8 cellular contexts compared by ENCODE assay signal in the genomic region with DNA sequence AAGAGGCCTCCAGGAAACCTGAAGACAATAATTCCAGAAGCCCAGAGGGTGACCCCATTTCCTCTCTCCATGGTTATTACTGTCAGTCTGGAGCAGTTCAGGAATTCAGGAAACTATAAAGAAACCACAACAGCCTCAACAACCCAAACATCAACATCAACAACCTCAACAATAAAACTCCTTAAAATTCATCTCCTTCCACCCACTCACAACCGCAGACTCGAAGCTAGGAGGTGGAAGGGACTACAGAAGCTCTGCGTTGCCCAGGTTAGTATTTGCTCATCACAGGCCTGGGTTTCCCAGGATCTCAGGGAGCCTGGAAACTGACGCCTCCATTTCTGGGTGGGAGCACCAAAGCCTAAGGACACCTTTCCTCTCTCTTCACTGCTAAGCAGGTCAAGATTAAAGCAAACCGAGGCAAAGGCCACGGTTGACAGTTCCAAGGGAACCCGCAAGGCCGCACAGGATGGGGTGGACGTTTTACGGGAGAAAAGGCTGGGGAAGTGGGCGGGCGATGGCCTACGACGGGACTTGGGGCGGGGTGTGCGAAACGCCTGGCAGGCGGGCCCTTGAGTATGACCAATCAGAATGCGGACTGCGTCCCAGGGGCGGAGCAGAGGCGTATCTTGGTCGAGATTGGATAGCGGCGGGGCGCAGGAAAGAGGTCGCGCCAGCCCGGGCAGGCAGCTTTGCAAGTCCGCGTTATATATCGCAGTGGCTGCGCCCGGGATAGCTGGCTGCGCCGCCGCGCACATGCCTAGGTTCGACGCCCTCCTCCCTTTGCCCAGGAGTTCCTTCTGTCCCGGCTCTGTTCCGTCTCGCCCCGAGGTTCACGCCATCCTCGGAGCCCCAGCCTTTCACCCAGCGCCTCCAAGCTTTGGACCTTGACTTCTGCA. TPM values are rescaled to one million over a fixed set of nuclear protein-coding genes. Genes with fewer than 3 reads are reported as not detected.
DNase-seq lines count a peak whose midpoint lies in the region; ATAC-seq and TF ChIP-seq lines count a peak whose summit lies in the region.

ELOVL3 (plus strand) TSS at position 654 of the 896 bp plus-strand sequence. CDS start 250 bp downstream, outside the sequence.

- H3K27ac ChIP-seq in OCI-LY1 (ENCODE audit: low read depth, low read length, poor library complexity, severe bottlenecking) (no peak within 1 kb of the TSS), esophagus muscularis mucosa (replicated peaks in 1 of 4) (peak within 1 kb of the TSS; percentile 53 to 76 (median 70))

- no peak for TF ChIP-seq POLR2A in esophagus muscularis mucosa (IDR thresholded peaks at IDR 0.05; ENCODE audit: low read depth)

- H3F3A ChIP-seq in OCI-LY1 (ENCODE audit: insufficient read depth, low read length), result no peaks in the 10 kb centered on the region

- intact Hi-C loops in esophagus muscularis mucosa (cut with DNase I), result loop anchor here (5.0 kb wide), 1 partner anchor 59 kb away; no protein-coding TSS in a partner anchor

- TF ChIP-seq EP300 in esophagus muscularis mucosa (IDR thresholded peaks at IDR 0.05), result no peak

- H3K9me3 ChIP-seq in OCI-LY1 (ENCODE audit: low read length), result no peaks in the 10 kb centered on the region
- no peaks in the 10 kb centered on the region for H3K9me3 ChIP-seq in esophagus muscularis mucosa

- no peak within 1 kb of the TSS for H2AFZ ChIP-seq in OCI-LY1 (ENCODE audit: low read length)

- H3K27me3 ChIP-seq in OCI-LY1 (ENCODE audit: insufficient read depth, low read length), result no peaks in the 10 kb centered on the region
- H3K27me3 ChIP-seq in esophagus muscularis mucosa, result peaks cover 4 to 35% (median 8%) of the 10 kb centered on the region in 4 donors

- peak; percentile 84 for ATAC-seq in GM19324 (IDR thresholded peaks at IDR 0.05; ENCODE audit: low FRiP score, unreplicated experiment)
- peak; percentile 76 for ATAC-seq in HG03469 (IDR thresholded peaks at IDR 0.05; ENCODE audit: unreplicated experiment)

- H3K9ac ChIP-seq in OCI-LY1 (ENCODE audit: low read length), result peak within 1 kb of the TSS; percentile 32; the same call in 1 of the 2 replicates

- H3K36me3 ChIP-seq in OCI-LY1 (ENCODE audit: insufficient read depth, low read length) (no peaks in the 10 kb centered on the region), esophagus muscularis mucosa (no peaks in the 10 kb centered on the region)

- no peak for TF ChIP-seq CTCF in OCI-LY1 (IDR thresholded peaks at IDR 0.05; ENCODE audit: low read length)
- TF ChIP-seq CTCF in esophagus muscularis mucosa (IDR thresholded peaks at IDR 0.05), result peak in 1 of 3 experiments; percentile 8

- no peaks in the 10 kb centered on the region for H3K79me2 ChIP-seq in OCI-LY1 (ENCODE audit: insufficient read depth, low read length)

- DNase-seq in AG08396 (ENCODE audit: low spot score), result peak; percentile 98
- DNase-seq in activated T-helper 1 cell treated with Interleukin-2 at 50 U/mL for 16 hours (ENCODE audit: low read depth), result peak; percentile 73
- DNase-seq in esophagus muscularis mucosa (ENCODE audit: extremely low spot score), result peak; percentile 96
- peak; percentile 94 for DNase-seq in myocyte (ENCODE audit: low read depth)
- DNase-seq in stimulated activated CD8-positive, alpha-beta memory T cell treated with anti-CD3 and anti-CD28 coated beads, Interleukin-7, amount 100 ng/mL, for 1 hour (ENCODE audit: low read depth in 2 of 2), result peak; percentile 51 to 61

- peak within 1 kb of the TSS; percentile 47 for H3K4me3 ChIP-seq in OCI-LY1 (ENCODE audit: low read depth, low read length, poor library complexity, severe bottlenecking)
- H3K4me3 ChIP-seq in esophagus muscularis mucosa, result peak within 1 kb of the TSS; percentile 34 to 54 (median 41)

- 10% methylated on average over 41 of the region's 47 CpGs for WGBS in esophagus muscularis mucosa

- peak within 1 kb of the TSS; percentile 63 for H3K4me2 ChIP-seq in OCI-LY1 (ENCODE audit: low read length)

- H3K9me2 ChIP-seq in OCI-LY1 (ENCODE audit: low read depth, low read length), result no peaks in the 10 kb centered on the region

- H4K20me1 ChIP-seq in OCI-LY1 (ENCODE audit: insufficient read depth, low read length), result no peaks in the 10 kb centered on the region

- H3K4me1 ChIP-seq in OCI-LY1 (ENCODE audit: insufficient read depth, low read length, severe bottlenecking), result peaks cover 12% of the 10 kb centered on the region
- peaks cover 24 to 32% (median 30%) of the 10 kb centered on the region in 4 donors for H3K4me1 ChIP-seq in esophagus muscularis mucosa

RNA-seq across cellular contexts. Expression of gene ELOVL3, which starts in this region (rescaled TPM):
- total RNA-seq in esophagus muscularis mucosa (under 1 TPM in 1 of 4 donors, not detected in 3; 0.19 TPM), myocyte (5.0 and 5.6 TPM in 2 replicates)
- 1.3 TPM for polyA plus RNA-seq in myocyte (2012)

Comparison
In these comparisons a context has a peak if more than half of its experiments do, and no peak if none do; other contexts are left out.
1. Peak in DNase-seq, H3K4me3 ChIP-seq and H3K27ac ChIP-seq in esophagus muscularis mucosa; RNA of the gene not detected or under 1 TPM.